13 cellular contexts compared by ENCODE assay signal in genomic region chr3:188595890-188596376, GRCh38.
DNase-seq lines count a peak whose midpoint lies in the region; ATAC-seq and TF ChIP-seq lines count a peak whose summit lies in the region.
"Had no signal": no experiment of that assay in that cellular context is flagged by ENCODE, and none has a peak within 500 bp of the region (broad histone marks: within the 10 kb centered on the region; RNA-seq: fewer than 3 reads in every experiment).

No MANE protein-coding gene starts in this region.

- peaks cover 45% of the 10 kb centered on the region for H3F3A ChIP-seq in GM23248 (ENCODE audit: insufficient read depth)

- H3K4me1 ChIP-seq in GM23248 (ENCODE audit: insufficient read depth): peaks cover 39% of the 10 kb centered on the region
- H3K4me1 ChIP-seq in RWPE2 (ENCODE audit: insufficient read depth, poor library complexity, severe bottlenecking): peaks cover 34% of the 10 kb centered on the region
- H3K4me1 ChIP-seq in fibroblast of lung (ENCODE audit: control insufficient read depth, extremely low read depth, insufficient read depth, low read length): peaks cover 8% of the 10 kb centered on the region
- peaks cover 38 to 51% of the 10 kb centered on the region in 2 donors for H3K4me1 ChIP-seq in gastrocnemius medialis

- peak overlapping the region; percentile 68 for H3K4me2 ChIP-seq in GM23248 (ENCODE audit: unreplicated experiment)
- H3K4me2 ChIP-seq in fibroblast of lung (ENCODE audit: extremely low read depth, insufficient read depth, low read length): no peak overlapping the region

- peak overlapping the region; percentile 42 for H3K4me3 ChIP-seq in GM23248
- H3K4me3 ChIP-seq in RWPE2 (ENCODE audit: severe bottlenecking): no peak overlapping the region
- no peak overlapping the region for H3K4me3 ChIP-seq in fibroblast of lung (replicated peaks in 1 of 4; ENCODE audit: control extremely low read depth in 1 of 4, insufficient read depth in 1 of 4, low read depth in 3 of 4, low read length in 4 of 4)
- H3K4me3 ChIP-seq in gastrocnemius medialis: peak overlapping the region; percentile 3 to 28 (median 17)
- H3K4me3 ChIP-seq: lower lobe of right lung had no signal

- peaks cover 14% of the 10 kb centered on the region for H3K79me2 ChIP-seq in GM23248 (ENCODE audit: insufficient read depth)
- peaks cover 3% of the 10 kb centered on the region for H3K79me2 ChIP-seq in fibroblast of lung (ENCODE audit: control insufficient read depth, insufficient read depth, low read length)

- in situ Hi-C loops in GM23248 (cut with MboI): no loop called here
- in situ Hi-C loops in gastrocnemius medialis (cut with MboI; ENCODE audit: low sequenced_read_pairs in 4 of 4): loop anchor here in 3 of 4 donors (10.0 to 25.0 kb wide), 2 partner anchors 549 to 859 kb away; partner anchors contain the start of gene BCL6 (in 2 of the 3)

- intact Hi-C loops in gastrocnemius medialis (cut with DNase I; ENCODE audit: low total_unique reads): no loop called here

- no peak for TF ChIP-seq CTCF in RWPE2 (IDR thresholded peaks at IDR 0.05; ENCODE audit: poor library complexity, severe bottlenecking)
- TF ChIP-seq CTCF in fibroblast of lung (conservative IDR thresholded peaks at IDR 0.05 in 1 of 2, IDR thresholded peaks at IDR 0.05 in 1 of 2; ENCODE audit: low read depth in 1 of 2, low read length in 2 of 2): no peak
- TF ChIP-seq CTCF in gastrocnemius medialis (IDR thresholded peaks at IDR 0.05 in 4 of 5, conservative IDR thresholded peaks at IDR 0.05 in 1 of 5): no peak

- H3K36me3 ChIP-seq in GM23248 (ENCODE audit: low read depth) (no peaks in the 10 kb centered on the region), RWPE2 (ENCODE audit: low read depth) (no peaks in the 10 kb centered on the region), fibroblast of lung (ENCODE audit: control insufficient read depth, insufficient read depth, low read length) (no peaks in the 10 kb centered on the region), gastrocnemius medialis (no peaks in the 10 kb centered on the region)
- H3K36me3 ChIP-seq: lower lobe of right lung had no signal

- no peaks in the 10 kb centered on the region for H3K9me2 ChIP-seq in GM23248 (ENCODE audit: insufficient read depth)

- no peaks in the 10 kb centered on the region for H3K9me3 ChIP-seq in GM23248 (ENCODE audit: low read depth)
- no peaks in the 10 kb centered on the region for H3K9me3 ChIP-seq in RWPE2 (ENCODE audit: severe bottlenecking)
- no peaks in the 10 kb centered on the region for H3K9me3 ChIP-seq in fibroblast of lung (ENCODE audit: control insufficient read depth, insufficient read depth, low read depth, low read length)
- H3K9me3 ChIP-seq in gastrocnemius medialis: no peaks in the 10 kb centered on the region
- H3K9me3 ChIP-seq: lower lobe of right lung had no signal

- H3K27me3 ChIP-seq in GM23248 (replicated peaks; ENCODE audit: insufficient read depth) (no peaks in the 10 kb centered on the region), RWPE2 (ENCODE audit: insufficient read depth, poor library complexity, severe bottlenecking) (no peaks in the 10 kb centered on the region), fibroblast of lung (ENCODE audit: control insufficient read depth, insufficient read depth, low read length) (no peaks in the 10 kb centered on the region), gastrocnemius medialis (no peaks in the 10 kb centered on the region)

- H3K27ac ChIP-seq in GM23248: peak overlapping the region; percentile 46
- H3K27ac ChIP-seq in RWPE2 (ENCODE audit: poor library complexity, severe bottlenecking): peak overlapping the region; percentile 94
- H3K27ac ChIP-seq in fibroblast of lung (ENCODE audit: insufficient read depth, low read length): peak overlapping the region; percentile 14
- peak overlapping the region; percentile 62 to 78 (median 70) for H3K27ac ChIP-seq in gastrocnemius medialis
- H3K27ac ChIP-seq: lower lobe of right lung had no signal

- H2AFZ ChIP-seq in GM23248: no peak overlapping the region
- H2AFZ ChIP-seq in fibroblast of lung (ENCODE audit: low read length): no peak overlapping the region

- H4K20me1 ChIP-seq in GM23248 (ENCODE audit: insufficient read depth): no peaks in the 10 kb centered on the region
- H4K20me1 ChIP-seq in fibroblast of lung (ENCODE audit: control insufficient read depth, extremely low read depth, insufficient read depth, low read length): no peaks in the 10 kb centered on the region

- WGBS in GM23248 (ENCODE audit: low coverage in 1 of 2, low lambda C conversion rate in 2 of 2, missing lambda C conversion rate in 2 of 2), 2 experiments: 5% methylated on average over 5 of the region's 5 CpGs

- TF ChIP-seq POLR2A in gastrocnemius medialis (IDR thresholded peaks at IDR 0.05): no peak

- no peak overlapping the region; the same call in 1 of the 2 replicates for H3K9ac ChIP-seq in GM23248
- no peak overlapping the region for H3K9ac ChIP-seq in fibroblast of lung (ENCODE audit: insufficient read depth, low read length)

- peak; percentile 79 for DNase-seq in GM23248
- DNase-seq in RWPE2 (ENCODE audit: low spot score): no peak
- DNase-seq in fibroblast of lung (ENCODE audit: low read depth in 2 of 2): peak; percentile 79 to 93
- DNase-seq in gastrocnemius medialis: no peak
- DNase-seq in HPDE6-E6E7 (ENCODE audit: extremely low spot score): no peak
- no peak for DNase-seq in hepatic stellate cell (ENCODE audit: low spot score)
- no peak for DNase-seq in activated CD8-positive, alpha-beta memory T cell treated with anti-CD3 and anti-CD28 coated beads, Interleukin-2, amount 50 U/mL, for 4 hours
- DNase-seq in NCI-H510A (lab: John Stamatoyannopoulos, UW): no peak
- DNase-seq: activated CD8-positive, alpha-beta memory T cell treated with anti-CD3 and anti-CD28 coated beads, Interleukin-2, amount 10 ng/mL, durations not matched to agents 7 days and 5 days; amygdala; lower lobe of right lung; NCI-H1105; NK-92 treated with Interleukin-12 subunit alpha and Interleukin-12 subunit beta, amount 100 ng/mL, for 24 hours had no signal

- ATAC-seq in RWPE2 (ENCODE audit: low read depth) (peak; percentile 69), gastrocnemius medialis (peak; percentile 34 to 67)
- ATAC-seq: activated CD8-positive, alpha-beta memory T cell treated with anti-CD3 and anti-CD28 coated beads, Interleukin-2, amount 10 ng/mL, durations not matched to agents 7 days and 5 days; lower lobe of right lung had no signal

Comparison
In these comparisons a context has a peak if more than half of its experiments do, and no peak if none do; other contexts are left out.
1. DNase-seq: peak in GM23248 (single experiment) and fibroblast of lung (2 of 2); none in RWPE2 (single experiment), gastrocnemius medialis (0 of 2), HPDE6-E6E7 (single experiment), hepatic stellate cell (single experiment), activated CD8-positive, alpha-beta memory T cell treated with anti-CD3 and anti-CD28 coated beads, Interleukin-2, amount 50 U/mL, for 4 hours (single experiment) and NCI-H510A (single experiment).
2. H3K27ac ChIP-seq: peak in every context shown above with its lines; median percentile 94 in RWPE2; 70 in gastrocnemius medialis; 46 in GM23248; 14 in fibroblast of lung.
3. H3K4me3 ChIP-seq: peak in GM23248 (single experiment) and gastrocnemius medialis (4 of 4); none in RWPE2 (single experiment) and fibroblast of lung (0 of 4).